ENCODE assay signal across 11 cellular contexts in the genomic region with DNA sequence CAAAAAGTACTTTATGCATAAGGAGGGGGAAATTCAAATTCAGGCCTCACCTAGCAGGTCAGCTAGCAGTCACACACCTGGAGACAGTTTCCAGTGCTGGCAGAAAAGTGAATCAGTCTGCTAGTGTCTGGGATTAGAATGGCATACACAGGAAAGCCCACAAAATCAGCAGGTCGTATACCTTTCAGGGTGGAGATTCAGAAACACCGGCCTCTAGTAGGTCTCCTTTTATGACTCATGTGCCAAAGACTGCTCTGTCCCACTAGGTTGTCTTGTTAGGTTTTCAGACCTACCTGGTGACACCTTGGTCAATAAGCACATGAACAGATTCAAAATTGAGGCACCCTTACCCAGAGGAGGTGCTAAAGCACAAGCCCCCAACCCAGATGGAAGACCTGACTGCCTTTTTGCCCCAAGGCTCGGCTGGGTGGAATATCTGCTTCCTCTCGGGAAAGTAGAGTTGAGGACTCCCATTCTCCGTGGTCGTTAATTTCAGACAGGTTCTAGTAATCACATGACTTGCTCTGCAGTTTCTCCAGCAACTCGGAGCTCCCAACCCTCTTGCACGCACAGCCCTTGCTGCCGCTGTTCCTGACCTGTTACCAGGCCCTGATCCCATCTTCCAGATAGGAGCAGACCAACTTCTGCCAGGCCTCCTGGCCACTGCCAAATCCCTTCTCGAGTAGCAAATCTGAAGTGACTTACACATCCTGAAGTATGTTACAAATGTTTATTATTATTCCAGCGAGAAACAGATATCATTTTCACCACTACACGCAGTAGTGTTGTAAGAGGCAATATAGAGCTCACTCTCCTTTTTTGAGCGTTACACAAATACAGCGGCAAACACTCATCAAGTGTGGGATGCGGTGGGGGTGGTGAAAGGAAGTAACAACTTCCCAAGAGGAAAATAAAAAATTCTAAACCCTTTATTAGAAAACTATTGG. TPM values are rescaled to one million over a fixed set of nuclear protein-coding genes. Genes with fewer than 3 reads are reported as not detected.
DNase-seq lines count a peak whose midpoint lies in the region; ATAC-seq and TF ChIP-seq lines count a peak whose summit lies in the region.
"Had no signal": no experiment of that assay in that cellular context is flagged by ENCODE, and none has a peak within 500 bp of the region (broad histone marks: within the 10 kb centered on the region; RNA-seq: fewer than 3 reads in every experiment).

No MANE protein-coding gene starts in this region.

- no peak for TF ChIP-seq POLR2A in lower leg skin (IDR thresholded peaks at IDR 0.05)

- ATAC-seq in natural killer cell treated with Interleukin-12 subunit alpha and Interleukin-12 subunit beta and Interleukin-15 and Interleukin-18, amount 100 ng/mL, for 72 hours: no peak

- H3K4me3 ChIP-seq in GM12865 (ENCODE audit: low read depth, low read length) (no peak overlapping the region), lower leg skin (ENCODE audit: low read depth, poor library complexity, severe bottlenecking) (no peak overlapping the region)
- H3K4me3 ChIP-seq: SJSA1 had no signal

- H3K4me3 Mint-ChIP-seq in HFFc6: no peak overlapping the region
- peak overlapping the region; percentile 60 for H3K4me3 Mint-ChIP-seq in dendritic cell treated with granulocyte-macrophage colony-stimulating factor and Interleukin-4, amounts not matched to agents 40 ng/mL and 50 ng/mL, for 4 days
- H3K4me3 Mint-ChIP-seq in natural killer cell treated with Interleukin-12 subunit alpha and Interleukin-12 subunit beta and Interleukin-15 and Interleukin-18, amount 100 ng/mL, for 72 hours: peak overlapping the region; percentile 90

- H3K4me1 Mint-ChIP-seq in HFFc6 (ENCODE audit: low read depth): peaks cover 31% of the 10 kb centered on the region
- peaks cover 59% of the 10 kb centered on the region for H3K4me1 Mint-ChIP-seq in dendritic cell treated with granulocyte-macrophage colony-stimulating factor and Interleukin-4, amounts not matched to agents 40 ng/mL and 50 ng/mL, for 4 days (ENCODE audit: low read depth)
- peaks cover 41 to 70% of the 10 kb centered on the region in 2 donors for H3K4me1 Mint-ChIP-seq in natural killer cell treated with Interleukin-12 subunit alpha and Interleukin-12 subunit beta and Interleukin-15 and Interleukin-18, amount 100 ng/mL, for 72 hours (ENCODE audit: low read depth in 2 of 2)

- H3K36me3 Mint-ChIP-seq in HFFc6 (ENCODE audit: low read depth): peaks cover 13% of the 10 kb centered on the region
- peaks cover 49% of the 10 kb centered on the region for H3K36me3 Mint-ChIP-seq in dendritic cell treated with granulocyte-macrophage colony-stimulating factor and Interleukin-4, amounts not matched to agents 40 ng/mL and 50 ng/mL, for 4 days (ENCODE audit: low read depth)
- peaks cover 13% of the 10 kb centered on the region for H3K36me3 Mint-ChIP-seq in natural killer cell treated with Interleukin-12 subunit alpha and Interleukin-12 subunit beta and Interleukin-15 and Interleukin-18, amount 100 ng/mL, for 72 hours

- TF ChIP-seq CTCF in GM12865 (IDR thresholded peaks at IDR 0.05; ENCODE audit: insufficient read depth, low read depth, low read length, missing control alignments) (no peak), HFFc6 (IDR thresholded peaks at IDR 0.05) (no peak), lower leg skin (IDR thresholded peaks at IDR 0.05) (no peak)

- DNase-seq in GM12865 (ENCODE audit: low read depth): peak; percentile 18
- DNase-seq in HFFc6: no peak
- no peak for DNase-seq in natural killer cell treated with Interleukin-12 subunit alpha and Interleukin-12 subunit beta and Interleukin-15 and Interleukin-18, amount 100 ng/mL, for 72 hours (ENCODE audit: low spot score)
- DNase-seq in Ammon's horn (ENCODE audit: low spot score): no peak
- no peak for DNase-seq in HT-29 (ENCODE audit: low spot score)
- no peak for DNase-seq in lower leg skin (ENCODE audit: low spot score in 2 of 2)
- DNase-seq in NCI-H446 treated with DMSO at 0.1 percent for 48 hours (lab: John Stamatoyannopoulos, UW): no peak
- DNase-seq: NCI-H1417 treated with DMSO at 0.1 percent for 48 hours; NK-92 treated with Interleukin-12 subunit alpha and Interleukin-12 subunit beta, amount 100 ng/mL, for 24 hours had no signal

- intact Hi-C loops in dendritic cell treated with granulocyte-macrophage colony-stimulating factor and Interleukin-4, amounts not matched to agents 40 ng/mL and 50 ng/mL, for 4 days (cut with micrococcal nuclease): loop anchor here (5.0 kb wide), 3 partner anchors 45 to 140 kb away; partner anchors contain the start of gene AGPAT4
- intact Hi-C loops in lower leg skin (cut with DNase I; ENCODE audit: low total_unique reads): no loop called here

- WGBS in lower leg skin, 2 donors: 90 to 91% methylated on average over 15 of the region's 15 CpGs

- H3K9me3 Mint-ChIP-seq in HFFc6: peaks cover 5% of the 10 kb centered on the region
- H3K9me3 Mint-ChIP-seq in dendritic cell treated with granulocyte-macrophage colony-stimulating factor and Interleukin-4, amounts not matched to agents 40 ng/mL and 50 ng/mL, for 4 days: no peaks in the 10 kb centered on the region
- no peaks in the 10 kb centered on the region for H3K9me3 Mint-ChIP-seq in natural killer cell treated with Interleukin-12 subunit alpha and Interleukin-12 subunit beta and Interleukin-15 and Interleukin-18, amount 100 ng/mL, for 72 hours

- H3K27me3 Mint-ChIP-seq in HFFc6 (ENCODE audit: insufficient read depth): no peaks in the 10 kb centered on the region
- H3K27me3 Mint-ChIP-seq in dendritic cell treated with granulocyte-macrophage colony-stimulating factor and Interleukin-4, amounts not matched to agents 40 ng/mL and 50 ng/mL, for 4 days: no peaks in the 10 kb centered on the region
- peaks cover 0 to 4% of the 10 kb centered on the region in 2 donors for H3K27me3 Mint-ChIP-seq in natural killer cell treated with Interleukin-12 subunit alpha and Interleukin-12 subunit beta and Interleukin-15 and Interleukin-18, amount 100 ng/mL, for 72 hours

- 0 out of 2 replicates have a peak overlapping the region, but pooled peaks have one; percentile 16 for H3K27ac Mint-ChIP-seq in HFFc6
- H3K27ac Mint-ChIP-seq in dendritic cell treated with granulocyte-macrophage colony-stimulating factor and Interleukin-4, amounts not matched to agents 40 ng/mL and 50 ng/mL, for 4 days: peak overlapping the region; percentile 91
- H3K27ac Mint-ChIP-seq in natural killer cell treated with Interleukin-12 subunit alpha and Interleukin-12 subunit beta and Interleukin-15 and Interleukin-18, amount 100 ng/mL, for 72 hours: peak overlapping the region; percentile 79 to 89

RNA-seq across cellular contexts. Expression of gene AGPAT4, which starts 46.6 kb away (rescaled TPM):
- 1 to 10 TPM; 2.3 to 4.0 (median 2.7) TPM for total RNA-seq in HFFc6 (2021; fragmentation: NEBNext Ultra II Directional; extraction: Animal tissue kit (Norgen Biotek cat#: 25700))
- total RNA-seq in natural killer cell treated with Interleukin-12 subunit alpha and Interleukin-12 subunit beta and Interleukin-15 and Interleukin-18, amount 100 ng/mL, for 72 hours: 10 to 100 TPM in 1 of 2 donors, 1 to 10 TPM in 1; 7.6 to 12.1 TPM
- 0.47 and 0.56 TPM in 2 replicates for total RNA-seq in HT-29 (2014; rRNA removed; shearing (Covaris generic))
- 1 to 10 TPM in 2 of 4 donors, under 1 TPM in 2; 0.44 to 2.0 (median 1.2) TPM for total RNA-seq in lower leg skin

Comparison
In these comparisons a context has a peak if more than half of its experiments do, and no peak if none do; other contexts are left out.
1. H3K27ac Mint-ChIP-seq: peak in every context shown above with its lines; median percentile 91 in dendritic cell treated with granulocyte-macrophage colony-stimulating factor and Interleukin-4, amounts not matched to agents 40 ng/mL and 50 ng/mL, for 4 days; 84 in natural killer cell treated with Interleukin-12 subunit alpha and Interleukin-12 subunit beta and Interleukin-15 and Interleukin-18, amount 100 ng/mL, for 72 hours; 16 in HFFc6.